Comparison of ENCODE assay signal across 2 cellular contexts in genomic region chr2:39179974-39180960, GRCh38.
TF ChIP-seq lines count a peak whose summit lies in the region.

No MANE protein-coding gene starts in this region.

TF ChIP-seq in SK-N-SH, 30 proteins besides CTCF, POLR2A, EP300 and RAD21 (continued from another document):
- no peak for TF ChIP-seq ZBTB33 (IDR thresholded peaks at IDR 0.05; ENCODE audit: borderline replicate concordance, low read depth)
- no peak for TF ChIP-seq NFIC (IDR thresholded peaks at IDR 0.05; ENCODE audit: borderline replicate concordance)
- no peak for TF ChIP-seq CHD2 (IDR thresholded peaks at IDR 0.05; ENCODE audit: low read length, partially characterized antibody)
- TF ChIP-seq TCF12 (IDR thresholded peaks at IDR 0.05): no peak
- TF ChIP-seq JUND (IDR thresholded peaks at IDR 0.05): no peak
- no peak for TF ChIP-seq FOXJ3 (CRISPR knock-in tag; IDR thresholded peaks at IDR 0.05)
- no peak for TF ChIP-seq YY1 (IDR thresholded peaks at IDR 0.05; ENCODE audit: low read depth)
TF ChIP-seq in SK-N-SH: peak in this region for 0.

TF ChIP-seq in SK-N-SH treated with all-trans-retinoic acid at 6 μM for 48 hours, 23 proteins besides CTCF, POLR2A, EP300 and RAD21 (continued from another document):
- TF ChIP-seq PATZ1 (CRISPR knock-in tag; IDR thresholded peaks at IDR 0.05; ENCODE audit: borderline replicate concordance): no peak
- TF ChIP-seq ZFP3 (CRISPR knock-in tag; IDR thresholded peaks at IDR 0.05): no peak
